ENCODE assay signal across 10 cellular contexts in the genomic region with DNA sequence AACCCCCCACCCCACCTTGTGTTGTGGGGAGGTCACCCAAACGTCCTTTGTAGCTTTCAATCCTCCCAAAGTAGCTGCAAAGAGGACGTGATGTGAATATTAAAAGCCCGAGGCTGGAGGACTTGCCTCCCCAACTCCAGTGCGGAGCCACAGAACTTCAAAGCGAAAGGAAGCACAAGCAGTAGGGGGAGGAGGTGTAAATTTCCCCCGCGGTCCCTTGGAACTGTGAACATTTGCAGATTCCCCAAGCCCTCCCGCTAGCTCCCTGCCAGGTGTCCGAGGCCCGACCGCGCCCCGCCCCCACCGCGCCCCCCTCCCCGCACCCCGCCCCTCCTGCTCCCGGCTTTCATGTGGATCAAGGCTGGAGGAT. TPM values are rescaled to one million over a fixed set of nuclear protein-coding genes. Genes with fewer than 3 reads are reported as not detected.
DNase-seq lines count a peak whose midpoint lies in the region; ATAC-seq, FAIRE-seq and TF ChIP-seq lines count a peak whose summit lies in the region.
"Had no signal": no experiment of that assay in that cellular context is flagged by ENCODE, and none has a peak within 500 bp of the region (broad histone marks: within the 10 kb centered on the region; RNA-seq: fewer than 3 reads in every experiment).

No MANE protein-coding gene starts in this region.

- intact Hi-C loops in endothelial cell of umbilical vein (cut with micrococcal nuclease) = loop anchor here (1.0 to 2.0 kb wide), 2 partner anchors 40 to 52 kb away; no protein-coding TSS in a partner anchor

- peaks cover 0 to 18% (median 10%) of the 10 kb centered on the region in 4 donors for H3K4me1 Mint-ChIP-seq in CD4-positive, CD25-positive, alpha-beta regulatory T cell
- peaks cover 41% of the 10 kb centered on the region for H3K4me1 Mint-ChIP-seq in neural progenitor cell

- ATAC-seq in CD4-positive, CD25-positive, alpha-beta regulatory T cell (ENCODE audit: low read depth in 2 of 2) = no peak
- ATAC-seq in GM21423 (IDR thresholded peaks at IDR 0.05; ENCODE audit: unreplicated experiment) (no peak), GM18517 (IDR thresholded peaks at IDR 0.05; ENCODE audit: unreplicated experiment) (no peak)

- POLR2A ChIA-PET in endothelial cell of umbilical vein (lab: Charles Lee) = no interaction called here

- H3K27me3 ChIP-seq in CD4-positive, CD25-positive, alpha-beta regulatory T cell (ENCODE audit: control insufficient read depth, insufficient read depth, low read length) = peaks cover 8% of the 10 kb centered on the region
- H3K27me3 ChIP-seq in endothelial cell of umbilical vein (ENCODE audit: control insufficient read depth in 2 of 2, insufficient read depth in 2 of 2, low read length in 2 of 2) (peaks cover 2 to 3% of the 10 kb centered on the region in 2 experiments), neural progenitor cell (peaks cover 14% of the 10 kb centered on the region)
- H3K27me3 ChIP-seq: SJSA1 had no signal

- H3K27me3 Mint-ChIP-seq in CD4-positive, CD25-positive, alpha-beta regulatory T cell = peaks cover 18% of the 10 kb centered on the region
- H3K27me3 Mint-ChIP-seq in neural progenitor cell (ENCODE audit: insufficient read depth, low read depth) = no peaks in the 10 kb centered on the region

- H4K20me1 ChIP-seq in endothelial cell of umbilical vein (replicated peaks; ENCODE audit: control insufficient read depth, extremely low read depth, insufficient read depth, low read length) (no peaks in the 10 kb centered on the region), neural progenitor cell (ENCODE audit: low read depth) (no peaks in the 10 kb centered on the region)

- H3F3A ChIP-seq in neural progenitor cell (ENCODE audit: low read depth) = peaks cover 4% of the 10 kb centered on the region

- H3K9me3 ChIP-seq in CD4-positive, CD25-positive, alpha-beta regulatory T cell (ENCODE audit: control insufficient read depth in 2 of 2, low read length in 2 of 2) = no peaks in the 10 kb centered on the region
- no peaks in the 10 kb centered on the region for H3K9me3 ChIP-seq in endothelial cell of umbilical vein (replicated peaks; ENCODE audit: control insufficient read depth, insufficient read depth, low read length)
- no peaks in the 10 kb centered on the region for H3K9me3 ChIP-seq in neural progenitor cell (ENCODE audit: low read depth)
- H3K9me3 ChIP-seq: SJSA1 had no signal

- no peak for FAIRE-seq in endothelial cell of umbilical vein (lab: Jason Lieb, UNC)

- CTCF ChIA-PET in endothelial cell of umbilical vein (lab: Charles Lee) = interaction anchor here (0.7 to 4.1 kb wide), 8 partner anchors 9 to 51 kb away, joined by 3 to 41 read pairs (median 3); no protein-coding TSS in a partner anchor

- H2AFZ ChIP-seq in endothelial cell of umbilical vein (ENCODE audit: low read depth, low read length) (peak overlapping the region; percentile 46), neural progenitor cell (replicated peaks) (peak overlapping the region; percentile 88)

- peak in 1 of 3 donors; percentile 14 for DNase-seq in CD4-positive, CD25-positive, alpha-beta regulatory T cell
- peak; percentile 50 for DNase-seq in NCI-H345 (lab: John Stamatoyannopoulos, UW)
- no peak for DNase-seq in endothelial cell of umbilical vein (ENCODE audit: low read depth, low spot score)
- DNase-seq in neural progenitor cell (ENCODE audit: low spot score) = peak; percentile 61
- DNase-seq in NAMALWA (ENCODE audit: low spot score) = no peak
- DNase-seq in NCI-H2171 treated with DMSO at 0.1 percent for 48 hours (lab: John Stamatoyannopoulos, UW) = no peak

- TF ChIP-seq POLR2A in endothelial cell of umbilical vein (IDR thresholded peaks at IDR 0.05; ENCODE audit: low read depth, low read length) = no peak

- H3K9ac ChIP-seq in endothelial cell of umbilical vein (replicated peaks; ENCODE audit: extremely low read depth, insufficient read depth, low read length) (no peak overlapping the region), neural progenitor cell (no peak overlapping the region)

- H3K4me3 ChIP-seq in CD4-positive, CD25-positive, alpha-beta regulatory T cell (ENCODE audit: low read depth, low read length) = peak overlapping the region; percentile 51
- H3K4me3 ChIP-seq in endothelial cell of umbilical vein (replicated peaks in 1 of 3; ENCODE audit: insufficient read depth in 1 of 3, low read depth in 1 of 3, low read length in 3 of 3) (peak overlapping the region in 1 of 3 experiments; percentile 33), neural progenitor cell (peak overlapping the region; percentile 53)
- H3K4me3 ChIP-seq: SJSA1 had no signal

- no peaks in the 10 kb centered on the region for H3K36me3 ChIP-seq in CD4-positive, CD25-positive, alpha-beta regulatory T cell (ENCODE audit: control insufficient read depth, insufficient read depth, low read length)
- H3K36me3 ChIP-seq in endothelial cell of umbilical vein (ENCODE audit: control insufficient read depth in 2 of 2, extremely low read depth in 1 of 2, insufficient read depth in 2 of 2, low read length in 2 of 2) (no peaks in the 10 kb centered on the region), neural progenitor cell (no peaks in the 10 kb centered on the region)
- H3K36me3 ChIP-seq: SJSA1 had no signal

- peak overlapping the region in 1 of 3 donors; percentile 62 for H3K27ac Mint-ChIP-seq in CD4-positive, CD25-positive, alpha-beta regulatory T cell
- no peak overlapping the region for H3K27ac Mint-ChIP-seq in neural progenitor cell

- dilution Hi-C loops in endothelial cell of umbilical vein (cut with MboI; ENCODE audit: extremely low pct_ligation_motif_present, low sequenced_read_pairs) = no loop called here

- H3K9me1 ChIP-seq in endothelial cell of umbilical vein (replicated peaks; ENCODE audit: control insufficient read depth, extremely low read depth, insufficient read depth, low read length) = no peaks in the 10 kb centered on the region

- H3K79me2 ChIP-seq in endothelial cell of umbilical vein (ENCODE audit: control insufficient read depth, insufficient read depth, low read length) (no peaks in the 10 kb centered on the region), neural progenitor cell (ENCODE audit: low read depth) (no peaks in the 10 kb centered on the region)

- peaks cover 0 to 2% (median 0%) of the 10 kb centered on the region in 7 donors for H3K9me3 Mint-ChIP-seq in CD4-positive, CD25-positive, alpha-beta regulatory T cell
- H3K9me3 Mint-ChIP-seq in neural progenitor cell = no peaks in the 10 kb centered on the region

- no peaks in the 10 kb centered on the region for H3K36me3 Mint-ChIP-seq in CD4-positive, CD25-positive, alpha-beta regulatory T cell
- no peaks in the 10 kb centered on the region for H3K36me3 Mint-ChIP-seq in neural progenitor cell

- H3K4me3 Mint-ChIP-seq in CD4-positive, CD25-positive, alpha-beta regulatory T cell = peak overlapping the region; percentile 70 to 92 (median 81)
- H3K4me3 Mint-ChIP-seq in neural progenitor cell = peak overlapping the region; percentile 81

- TF ChIP-seq CTCF in endothelial cell of umbilical vein (IDR thresholded peaks at IDR 0.05; ENCODE audit: extremely low read depth in 1 of 2, insufficient read depth in 1 of 2, low read depth in 1 of 2, low read length in 2 of 2) = no peak
- no peak for TF ChIP-seq CTCF in neural progenitor cell (IDR thresholded peaks at IDR 0.05)

- BruUV-seq in endothelial cell of umbilical vein (replicated peaks; lab: Mats Ljungman, UMichigan) = no TSS peak

- H3K4me1 ChIP-seq in CD4-positive, CD25-positive, alpha-beta regulatory T cell (ENCODE audit: control insufficient read depth, insufficient read depth, low read length, poor library complexity, severe bottlenecking) = peaks cover 4% of the 10 kb centered on the region
- peaks cover 2% of the 10 kb centered on the region for H3K4me1 ChIP-seq in endothelial cell of umbilical vein (ENCODE audit: control insufficient read depth, extremely low read depth, insufficient read depth, low read length)
- H3K4me1 ChIP-seq in neural progenitor cell = peaks cover 8% of the 10 kb centered on the region
- H3K4me1 ChIP-seq: SJSA1 had no signal

- H3K4me2 ChIP-seq in endothelial cell of umbilical vein (ENCODE audit: insufficient read depth, low read length) = peak overlapping the region; percentile 65
- H3K4me2 ChIP-seq in neural progenitor cell = peak overlapping the region; percentile 79

- no peak overlapping the region for H3K27ac ChIP-seq in CD4-positive, CD25-positive, alpha-beta regulatory T cell (ENCODE audit: insufficient read depth, low read length, poor library complexity, severe bottlenecking)
- H3K27ac ChIP-seq in endothelial cell of umbilical vein (ENCODE audit: insufficient read depth, low read depth, low read length) = no peak overlapping the region
- H3K27ac ChIP-seq in neural progenitor cell = no peak overlapping the region
- H3K27ac ChIP-seq: SJSA1 had no signal

TF ChIP-seq in endothelial cell of umbilical vein, 7 proteins besides CTCF, POLR2A, EP300 and RAD21:
- TF ChIP-seq FOS (IDR thresholded peaks at IDR 0.05; ENCODE audit: borderline replicate concordance, insufficient read depth, low read length) = no peak

RNA-seq across cellular contexts. Expression of gene HAO2, which starts 41.5 kb away (rescaled TPM):
- total RNA-seq in CD4-positive, CD25-positive, alpha-beta regulatory T cell = not detected
- polyA plus RNA-seq in CD4-positive, CD25-positive, alpha-beta regulatory T cell = not detected
- total RNA-seq in endothelial cell of umbilical vein = not detected in 2 replicates
- not detected in 2 replicates for polyA plus RNA-seq in endothelial cell of umbilical vein
- polyA plus RNA-seq in endothelial cell of umbilical vein (2011; cell fraction: cytosol; rRNA removed) = not detected in 2 replicates
- not detected in 2 replicates for polyA plus RNA-seq in endothelial cell of umbilical vein (2011; cell fraction: nucleus; rRNA removed)
- not detected in 2 replicates for polyA plus RNA-seq in endothelial cell of umbilical vein (2012)
- polyA minus RNA-seq in endothelial cell of umbilical vein = not detected in 2 replicates
- polyA minus RNA-seq in endothelial cell of umbilical vein (2011; cell fraction: cytosol; rRNA and poly(A)+ RNA removed) = not detected
- polyA minus RNA-seq in endothelial cell of umbilical vein (2011; cell fraction: nucleus; rRNA and poly(A)+ RNA removed) = not detected in 2 replicates
- not detected in 2 replicates for total RNA-seq in neural progenitor cell (ENCODE audit: low replicate concordance)
- total RNA-seq: lung microvascular endothelial cell, SJSA1 had no signal

Comparison
In these comparisons a context has a peak if more than half of its experiments do, and no peak if none do; other contexts are left out.
1. DNase-seq: peak in NCI-H345 (single experiment) and neural progenitor cell (single experiment); none in endothelial cell of umbilical vein (single experiment), NAMALWA (single experiment) and NCI-H2171 treated with DMSO at 0.1 percent for 48 hours (single experiment).